Comparison of ENCODE assay signal across 29 cellular contexts in genomic region chrX:134256684-134257083, GRCh38. TPM values are rescaled to one million over a fixed set of nuclear protein-coding genes. Genes with fewer than 3 reads are reported as not detected.
"Had no signal": no experiment of that assay in that cellular context is flagged by ENCODE, and none has a peak within 500 bp of the region (broad histone marks: within the 10 kb centered on the region; RNA-seq: fewer than 3 reads in every experiment).

No MANE protein-coding gene starts in this region.

- H3K9me3 ChIP-seq: left ventricle myocardium inferior, ovary, right atrium auricular region, right lobe of liver, testis, thyroid gland, transverse colon, upper lobe of left lung, vagina had no signal

- H3K27me3 ChIP-seq: ovary, right atrium auricular region, right lobe of liver, testis, thyroid gland, transverse colon, upper lobe of left lung, vagina had no signal

- H3K4me1 Mint-ChIP-seq: stimulated activated memory B cell treated with anti-CD40 and anti-IgM and Interleukin-4, amounts not matched to agents 10 μg/mL and 1 μg/mL and 100 μg/mL, for 72 hours had no signal

- H3K27ac ChIP-seq: left ventricle myocardium inferior, ovary, right atrium auricular region, right lobe of liver, testis, thyroid gland, transverse colon, upper lobe of left lung, vagina had no signal

- H3K9me3 Mint-ChIP-seq: natural killer cell; stimulated activated memory B cell treated with anti-CD40 and anti-IgM and Interleukin-4, amounts not matched to agents 10 μg/mL and 1 μg/mL and 100 μg/mL, for 72 hours; stimulated activated naive CD8-positive, alpha-beta T cell treated with anti-CD3 and anti-CD28 coated beads, Interleukin-15, amount 100 ng/mL, for 72 hours had no signal

- H3K27me3 Mint-ChIP-seq: progenitor cell of endocrine pancreas; stimulated activated memory B cell treated with anti-CD40 and anti-IgM and Interleukin-4, amounts not matched to agents 10 μg/mL and 1 μg/mL and 100 μg/mL, for 72 hours; stimulated activated naive CD8-positive, alpha-beta T cell treated with anti-CD3 and anti-CD28 coated beads, Interleukin-15, amount 100 ng/mL, for 72 hours had no signal

- H3K4me2 ChIP-seq: smooth muscle cell had no signal

- H3K4me3 ChIP-seq: left ventricle myocardium inferior, lung, ovary, right atrium auricular region, right lobe of liver, smooth muscle cell, testis, thyroid gland, transverse colon, upper lobe of left lung, vagina had no signal

- ATAC-seq: natural killer cell; right lobe of liver; stimulated activated memory B cell treated with anti-CD40 and anti-IgM and Interleukin-4, amounts not matched to agents 10 μg/mL and 1 μg/mL and 100 μg/mL, for 72 hours; stimulated activated naive CD8-positive, alpha-beta T cell treated with anti-CD3 and anti-CD28 coated beads, Interleukin-15, amount 100 ng/mL, for 72 hours had no signal

- H3K4me3 Mint-ChIP-seq: mesothelial cell of epicardium; naive B cell; natural killer cell; nephron progenitor cell; stimulated activated memory B cell treated with anti-CD40 and anti-IgM and Interleukin-4, amounts not matched to agents 10 μg/mL and 1 μg/mL and 100 μg/mL, for 72 hours; stimulated activated naive CD8-positive, alpha-beta T cell treated with anti-CD3 and anti-CD28 coated beads, Interleukin-15, amount 100 ng/mL, for 72 hours had no signal

- H3K36me3 ChIP-seq: left ventricle myocardium inferior, ovary, right atrium auricular region, right lobe of liver, thyroid gland, transverse colon, upper lobe of left lung, vagina had no signal

- DNase-seq: hypothalamus; islet precursor cell; left ventricle myocardium inferior; mesendoderm; naive B cell; natural killer cell; nephron progenitor cell; ovary; right lobe of liver; stimulated activated CD4-positive, alpha-beta T cell treated with anti-CD3 and anti-CD28 coated beads, Interleukin-1b, Interleukin-23, amount 100 ng/mL, for 48 hours; stimulated activated CD4-positive, alpha-beta T cell treated with anti-CD3 and anti-CD28 coated beads, Interleukin-2, amount 100 ng/mL, for 48 hours; stimulated activated CD4-positive, alpha-beta T cell treated with anti-CD3 and anti-CD28 coated beads, Interleukin-4, amount 100 ng/mL, for 4 hours; stimulated activated CD8-positive, alpha-beta memory T cell treated with anti-CD3 and anti-CD28 coated beads, Interleukin-4, amount 100 ng/mL, for 48 hours; stimulated activated naive CD4-positive, alpha-beta T cell treated with Interleukin-2 at 50 U/mL for 16 hours; stimulated activated naive CD8-positive, alpha-beta T cell treated with anti-CD3 and anti-CD28 coated beads, Interleukin-15, amount 100 ng/mL, for 72 hours; substantia nigra; testis; thyroid gland; transverse colon; upper lobe of left lung had no signal

- H3K36me3 Mint-ChIP-seq: mesothelial cell of epicardium; naive B cell; natural killer cell; stimulated activated memory B cell treated with anti-CD40 and anti-IgM and Interleukin-4, amounts not matched to agents 10 μg/mL and 1 μg/mL and 100 μg/mL, for 72 hours had no signal

- H3K27ac Mint-ChIP-seq: mesothelial cell of epicardium; natural killer cell; nephron progenitor cell; progenitor cell of endocrine pancreas; stimulated activated memory B cell treated with anti-CD40 and anti-IgM and Interleukin-4, amounts not matched to agents 10 μg/mL and 1 μg/mL and 100 μg/mL, for 72 hours; stimulated activated naive CD8-positive, alpha-beta T cell treated with anti-CD3 and anti-CD28 coated beads, Interleukin-15, amount 100 ng/mL, for 72 hours had no signal

- H3K4me1 ChIP-seq: left ventricle myocardium inferior, right atrium auricular region, right lobe of liver, testis, thyroid gland, transverse colon, upper lobe of left lung, vagina had no signal

RNA-seq across cellular contexts. Expression of gene CCDC160, which starts 19.7 kb away (rescaled TPM):
- total RNA-seq: left ventricle myocardium inferior, mononuclear cell, natural killer cell, pulmonary artery endothelial cell, right atrium auricular region, right lobe of liver, vagina had no signal
